9 cellular contexts compared by ENCODE assay signal in genomic region chr5:80082731-80083114, GRCh38. TPM values are rescaled to one million over a fixed set of nuclear protein-coding genes. Genes with fewer than 3 reads are reported as not detected.
A peak's percentile ranks its signal among the peaks of the same experiment; 100 is the strongest.
DNase-seq lines count a peak whose midpoint lies in the region; ATAC-seq, FAIRE-seq and TF ChIP-seq lines count a peak whose summit lies in the region.
"Had no signal": no experiment of that assay in that cellular context is flagged by ENCODE, and none has a peak within 500 bp of the region (broad histone marks: within the 10 kb centered on the region; RNA-seq: fewer than 3 reads in every experiment).

No MANE protein-coding gene starts in this region.

- H3K36me3 Mint-ChIP-seq in activated naive CD4-positive, alpha-beta T cell treated with anti-CD3 and anti-CD28 coated beads for 36 hours (ENCODE audit: low read depth): no peaks in the 10 kb centered on the region
- H3K36me3 Mint-ChIP-seq in endothelial cell (ENCODE audit: low read depth, unreplicated experiment): no peaks in the 10 kb centered on the region
- no peaks in the 10 kb centered on the region for H3K36me3 Mint-ChIP-seq in stimulated activated naive B cell treated with anti-CD40 and anti-IgM and Interleukin-4, amounts not matched to agents 10 μg/mL and 1 μg/mL and 100 μg/mL, for 72 hours

- CTCF ChIA-PET in activated naive CD4-positive, alpha-beta T cell treated with anti-CD3 and anti-CD28 coated beads for 36 hours (lab: Charles Lee): interaction anchor here (0.6 to 3.8 kb wide), 50 partner anchors 9 to 1871 kb away, joined by 3 to 32 read pairs (median 4); no protein-coding TSS in a partner anchor

- H3K27ac Mint-ChIP-seq in activated naive CD4-positive, alpha-beta T cell treated with anti-CD3 and anti-CD28 coated beads for 36 hours: no peak overlapping the region
- no peak overlapping the region for H3K27ac Mint-ChIP-seq in endothelial cell (ENCODE audit: unreplicated experiment)
- no peak overlapping the region for H3K27ac Mint-ChIP-seq in stimulated activated naive B cell treated with anti-CD40 and anti-IgM and Interleukin-4, amounts not matched to agents 10 μg/mL and 1 μg/mL and 100 μg/mL, for 72 hours

- DNase-seq in activated naive CD4-positive, alpha-beta T cell treated with anti-CD3 and anti-CD28 coated beads for 36 hours: peak; percentile 75
- no peak for DNase-seq in activated naive CD4-positive, alpha-beta T cell treated with Interleukin-2 at 50 U/mL for 16 hours
- DNase-seq in NCI-H2227 treated with DMSO at 0.1 percent for 48 hours (lab: John Stamatoyannopoulos, UW): peak; percentile 6
- DNase-seq in activated CD8-positive, alpha-beta memory T cell treated with anti-CD3 and anti-CD28 coated beads for 24 hours: peak; percentile 86
- DNase-seq in endothelial cell (ENCODE audit: low spot score): peak; percentile 90
- peak; percentile 66 for DNase-seq in mucosa of gallbladder (ENCODE audit: low spot score)
- peak; percentile 29 for DNase-seq in stimulated activated naive B cell treated with anti-CD40 and anti-IgM and Interleukin-4, amounts not matched to agents 10 μg/mL and 1 μg/mL and 100 μg/mL, for 72 hours
- no peak for DNase-seq in RCC 7860 (ENCODE audit: low spot score)

- peak overlapping the region; percentile 56 for H3K4me3 Mint-ChIP-seq in activated naive CD4-positive, alpha-beta T cell treated with anti-CD3 and anti-CD28 coated beads for 36 hours
- H3K4me3 Mint-ChIP-seq in endothelial cell (ENCODE audit: unreplicated experiment): no peak overlapping the region
- peak overlapping the region; percentile 76 to 78 for H3K4me3 Mint-ChIP-seq in stimulated activated naive B cell treated with anti-CD40 and anti-IgM and Interleukin-4, amounts not matched to agents 10 μg/mL and 1 μg/mL and 100 μg/mL, for 72 hours

- peak; percentile 72 for TF ChIP-seq CTCF in endothelial cell (IDR thresholded peaks at IDR 0.05; ENCODE audit: unreplicated experiment)

- H3K9me3 Mint-ChIP-seq in activated naive CD4-positive, alpha-beta T cell treated with anti-CD3 and anti-CD28 coated beads for 36 hours: no peaks in the 10 kb centered on the region
- no peaks in the 10 kb centered on the region for H3K9me3 Mint-ChIP-seq in endothelial cell (ENCODE audit: unreplicated experiment)
- no peaks in the 10 kb centered on the region for H3K9me3 Mint-ChIP-seq in stimulated activated naive B cell treated with anti-CD40 and anti-IgM and Interleukin-4, amounts not matched to agents 10 μg/mL and 1 μg/mL and 100 μg/mL, for 72 hours

- intact Hi-C loops in activated naive CD4-positive, alpha-beta T cell treated with anti-CD3 and anti-CD28 coated beads for 36 hours (cut with micrococcal nuclease): loop anchor here (1.0 to 5.0 kb wide), 8 partner anchors 119 to 1062 kb away; no protein-coding TSS in a partner anchor

- peaks cover 12% of the 10 kb centered on the region for H3K4me1 Mint-ChIP-seq in activated naive CD4-positive, alpha-beta T cell treated with anti-CD3 and anti-CD28 coated beads for 36 hours (ENCODE audit: low read depth)
- peaks cover 2% of the 10 kb centered on the region for H3K4me1 Mint-ChIP-seq in endothelial cell (ENCODE audit: unreplicated experiment)
- peaks cover 2 to 5% of the 10 kb centered on the region in 2 donors for H3K4me1 Mint-ChIP-seq in stimulated activated naive B cell treated with anti-CD40 and anti-IgM and Interleukin-4, amounts not matched to agents 10 μg/mL and 1 μg/mL and 100 μg/mL, for 72 hours

- no peaks in the 10 kb centered on the region for H3K27me3 Mint-ChIP-seq in activated naive CD4-positive, alpha-beta T cell treated with anti-CD3 and anti-CD28 coated beads for 36 hours (ENCODE audit: low read depth)
- no peaks in the 10 kb centered on the region for H3K27me3 Mint-ChIP-seq in endothelial cell (ENCODE audit: unreplicated experiment)
- peaks cover 0 to 5% of the 10 kb centered on the region in 2 donors for H3K27me3 Mint-ChIP-seq in stimulated activated naive B cell treated with anti-CD40 and anti-IgM and Interleukin-4, amounts not matched to agents 10 μg/mL and 1 μg/mL and 100 μg/mL, for 72 hours

- no peak for FAIRE-seq in RCC 7860 (lab: Jason Lieb, UNC)
- FAIRE-seq: islet of Langerhans had no signal

- ATAC-seq in stimulated activated naive B cell treated with anti-CD40 and anti-IgM and Interleukin-4, amounts not matched to agents 10 μg/mL and 1 μg/mL and 100 μg/mL, for 72 hours (replicated peaks): peak; percentile 77 to 82

RNA-seq across cellular contexts. Expression of gene THBS4, which starts 47.6 kb away (rescaled TPM):
- total RNA-seq in activated naive CD4-positive, alpha-beta T cell treated with anti-CD3 and anti-CD28 coated beads for 36 hours: 1 to 10 TPM in 1 of 2 experiments, under 1 TPM in 1; 0.29 to 1.1 TPM
- total RNA-seq in endothelial cell (ENCODE audit: unreplicated experiment) (3.0 TPM), mucosa of gallbladder (1.5 TPM)

Comparison
In these comparisons a context has a peak if more than half of its experiments do, and no peak if none do; other contexts are left out.
1. DNase-seq: peak in activated naive CD4-positive, alpha-beta T cell treated with anti-CD3 and anti-CD28 coated beads for 36 hours (single experiment), NCI-H2227 treated with DMSO at 0.1 percent for 48 hours (single experiment), activated CD8-positive, alpha-beta memory T cell treated with anti-CD3 and anti-CD28 coated beads for 24 hours (single experiment), endothelial cell (single experiment), mucosa of gallbladder (single experiment) and stimulated activated naive B cell treated with anti-CD40 and anti-IgM and Interleukin-4, amounts not matched to agents 10 μg/mL and 1 μg/mL and 100 μg/mL, for 72 hours (single experiment); none in activated naive CD4-positive, alpha-beta T cell treated with Interleukin-2 at 50 U/mL for 16 hours (single experiment) and RCC 7860 (single experiment).